Comparison of ENCODE assay signal across 1 cellular context in genomic region chr17:36972905-36973304, GRCh38.
TF ChIP-seq lines count a peak whose summit lies in the region.

No MANE protein-coding gene starts in this region.

TF ChIP-seq in GM23338, 12 proteins besides CTCF, POLR2A, EP300 and RAD21 (continued from another document):
- no peak for TF ChIP-seq REST (IDR thresholded peaks at IDR 0.05; ENCODE audit: unreplicated experiment)
- no peak for TF ChIP-seq NANOG (IDR thresholded peaks at IDR 0.05; ENCODE audit: borderline replicate concordance)
- no peak for TF ChIP-seq CREB1 (CRISPR knock-in tag; IDR thresholded peaks at IDR 0.05; ENCODE audit: low read depth)
- no peak for TF ChIP-seq JUNB (IDR thresholded peaks at IDR 0.05; ENCODE audit: unreplicated experiment)
- no peak for TF ChIP-seq POLR2AphosphoS5 (IDR thresholded peaks at IDR 0.05; ENCODE audit: low read depth)
